Comparison of ENCODE assay signal across 1 cellular context in the genomic region with DNA sequence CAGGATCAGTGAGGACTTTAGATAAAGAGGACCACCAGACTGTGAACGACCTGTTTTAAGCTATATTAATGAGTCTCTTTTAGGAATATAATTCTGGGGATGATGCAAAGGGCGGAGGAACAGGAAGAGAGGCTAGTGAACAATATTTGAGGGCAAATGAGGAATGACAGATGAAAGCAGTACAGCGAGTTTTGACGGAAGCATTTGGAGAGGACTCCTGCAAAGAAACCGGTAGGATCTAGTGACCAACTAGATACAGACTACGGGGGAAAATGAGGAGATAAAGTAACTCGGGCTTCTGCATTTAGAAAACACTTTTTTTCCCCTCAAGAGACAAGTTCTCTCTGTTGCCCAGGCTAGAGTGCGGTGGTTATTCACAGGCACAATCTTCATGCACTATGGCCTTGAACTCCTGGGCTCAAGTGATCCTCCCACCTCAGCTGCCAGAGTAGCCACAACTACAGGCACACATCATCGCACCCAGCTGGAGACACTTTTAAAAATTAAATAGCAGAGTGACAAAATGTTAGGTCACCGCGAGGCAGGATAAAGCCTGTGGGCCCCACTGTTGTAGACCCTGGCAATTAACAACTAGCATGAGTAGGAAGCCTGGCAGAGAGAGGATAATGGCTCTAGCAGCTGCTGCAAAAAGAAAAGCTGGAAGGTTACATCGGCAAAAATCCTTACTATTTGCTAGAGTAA.
TF ChIP-seq lines count a peak whose summit lies in the region.

No MANE protein-coding gene starts in this region.

TF ChIP-seq in HepG2, 621 proteins besides CTCF, POLR2A, EP300 and RAD21 (continued from another document):
- TF ChIP-seq ARID5B (CRISPR knock-in tag; IDR thresholded peaks at IDR 0.05) (peak; percentile 77), IKZF5 (CRISPR knock-in tag; IDR thresholded peaks at IDR 0.05) (peak; percentile 41; the same call in 1 of the 2 replicates), ZNF816 (CRISPR knock-in tag; IDR thresholded peaks at IDR 0.05; ENCODE audit: borderline replicate concordance) (no peak), ZNF720 (CRISPR knock-in tag; IDR thresholded peaks at IDR 0.05) (no peak), ZMYM4 (CRISPR knock-in tag; IDR thresholded peaks at IDR 0.05) (0 out of 2 replicates have a peak, but pooled peaks have one; percentile 26), SAP130 (CRISPR knock-in tag; IDR thresholded peaks at IDR 0.05; ENCODE audit: low read depth) (peak; percentile 51), ZNF292 (CRISPR knock-in tag; IDR thresholded peaks at IDR 0.05; ENCODE audit: borderline replicate concordance, low read depth) (peak; percentile 47; the same call in 1 of the 2 replicates), ARID4A (CRISPR knock-in tag; IDR thresholded peaks at IDR 0.05; ENCODE audit: borderline replicate concordance) (peak; percentile 26; the same call in 1 of the 2 replicates), RXRA (CRISPR knock-in tag; IDR thresholded peaks at IDR 0.05) (peak; percentile 58; the same call in 1 of the 2 replicates), PHF20 (CRISPR knock-in tag; IDR thresholded peaks at IDR 0.05) (no peak), NR2F6 (IDR thresholded peaks at IDR 0.05) (peak; percentile 25; the same call in 1 of the 2 replicates), NR2F6 (CRISPR knock-in tag; IDR thresholded peaks at IDR 0.05) (peak; percentile 77), FOXP4 (CRISPR knock-in tag; IDR thresholded peaks at IDR 0.05) (0 out of 2 replicates have a peak, but pooled peaks have one; percentile 25), PAXIP1 (CRISPR knock-in tag; conservative IDR thresholded peaks at IDR 0.05) (0 out of 2 replicates have a peak, but pooled peaks have one; percentile 31), HDAC2 (CRISPR knock-in tag; IDR thresholded peaks at IDR 0.05) (0 out of 2 replicates have a peak, but pooled peaks have one; percentile 47)
